8 cellular contexts compared by ENCODE assay signal in the genomic region with DNA sequence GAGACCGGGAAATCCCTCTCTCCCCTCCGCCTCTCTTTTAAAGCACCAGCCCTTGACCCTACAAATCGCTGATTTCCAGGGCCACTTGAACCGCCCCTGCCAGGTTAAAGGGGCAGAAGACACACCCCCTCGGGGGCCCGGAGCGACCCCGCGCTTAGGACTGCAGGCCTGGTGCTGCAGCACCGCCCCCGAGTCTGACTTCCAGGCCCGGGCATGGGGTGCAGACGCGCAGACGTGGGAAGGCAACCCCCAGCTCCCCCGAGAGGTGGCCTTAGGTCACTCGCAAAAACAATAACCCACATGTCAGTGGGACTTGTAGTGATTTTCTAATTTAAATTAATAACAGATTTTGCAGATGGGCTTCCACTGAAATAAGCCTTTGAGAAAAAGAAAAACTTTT. TPM values are rescaled to one million over a fixed set of nuclear protein-coding genes. Genes with fewer than 3 reads are reported as not detected.
A peak's percentile ranks its signal among the peaks of the same experiment; 100 is the strongest.
DNase-seq lines count a peak whose midpoint lies in the region; ATAC-seq and TF ChIP-seq lines count a peak whose summit lies in the region.
"Not testable (repeated sequence)": the region's sequence is repeated elsewhere in the genome, so short reads cannot be mapped to it uniquely, and the experiment has no call there.

No MANE protein-coding gene starts in this region.

- H3K27me3 ChIP-seq in Caco-2 (replicated peaks; ENCODE audit: control insufficient read depth, insufficient read depth, low read length), result not testable (repeated sequence)

- H3K4me1 ChIP-seq in Caco-2, result not testable (repeated sequence)

- POLR2A ChIA-PET in Caco-2 (lab: Charles Lee), result not testable (repeated sequence)

- not testable (repeated sequence) for H3K36me3 ChIP-seq in Caco-2 (ENCODE audit: control insufficient read depth, insufficient read depth, low read length)

- H3K9me3 ChIP-seq in Caco-2, result not testable (repeated sequence)

- not testable (repeated sequence) for TF ChIP-seq CTCF in Caco-2 (IDR thresholded peaks at IDR 0.05; ENCODE audit: insufficient read depth in 1 of 2, low read depth in 1 of 2, low read length in 1 of 2, severe bottlenecking in 1 of 2, unreplicated experiment in 1 of 2); LNCaP clone FGC (IDR thresholded peaks at IDR 0.05; ENCODE audit: control insufficient read depth, extremely low read depth, insufficient read depth); mesothelial cell of epicardium (IDR thresholded peaks at IDR 0.05; ENCODE audit: unreplicated experiment)

- intact Hi-C loops in Caco-2 (cut with micrococcal nuclease; ENCODE audit: unreplicated experiment); activated CD4-positive, alpha-beta T cell treated with anti-CD3 and anti-CD28 coated beads, Interleukin-2, amount 10 ng/mL, durations not matched to agents 24 days and 14 days (cut with micrococcal nuclease): not testable (repeated sequence)

- H3K27me3 Mint-ChIP-seq in Caco-2 (ENCODE audit: insufficient read depth, unreplicated experiment); activated CD4-positive, alpha-beta T cell treated with anti-CD3 and anti-CD28 coated beads, Interleukin-2, amount 10 ng/mL, durations not matched to agents 24 days and 14 days; central memory CD8-positive, alpha-beta T cell; mesothelial cell of epicardium (ENCODE audit: low read depth); stimulated activated naive CD8-positive, alpha-beta T cell treated with anti-CD3 and anti-CD28 coated beads, Interleukin-15, amount 100 ng/mL, for 72 hours: not testable (repeated sequence)

- H3K27ac Mint-ChIP-seq in Caco-2 (ENCODE audit: unreplicated experiment), result peak overlapping the region; percentile 38
- H3K27ac Mint-ChIP-seq in activated CD4-positive, alpha-beta T cell treated with anti-CD3 and anti-CD28 coated beads, Interleukin-2, amount 10 ng/mL, durations not matched to agents 24 days and 14 days; mesothelial cell of epicardium; stimulated activated naive CD8-positive, alpha-beta T cell treated with anti-CD3 and anti-CD28 coated beads, Interleukin-15, amount 100 ng/mL, for 72 hours: not testable (repeated sequence)
- H3K27ac Mint-ChIP-seq in central memory CD8-positive, alpha-beta T cell (ENCODE audit: low read depth), result peak overlapping the region; percentile 73

- CTCF ChIA-PET in Caco-2 (lab: Charles Lee), result not testable (repeated sequence)

- DNase-seq in Caco-2; LNCaP clone FGC (ENCODE audit: low read depth); activated CD4-positive, alpha-beta T cell treated with anti-CD3 and anti-CD28 coated beads, Interleukin-2, amount 10 ng/mL, durations not matched to agents 24 days and 14 days; central memory CD8-positive, alpha-beta T cell (ENCODE audit: low spot score in 2 of 2); mesothelial cell of epicardium (ENCODE audit: low spot score in 2 of 2, unreplicated experiment in 2 of 2); stimulated activated naive CD8-positive, alpha-beta T cell treated with anti-CD3 and anti-CD28 coated beads, Interleukin-15, amount 100 ng/mL, for 72 hours: not testable (repeated sequence)

- H3K9me3 Mint-ChIP-seq in Caco-2 (ENCODE audit: unreplicated experiment); activated CD4-positive, alpha-beta T cell treated with anti-CD3 and anti-CD28 coated beads, Interleukin-2, amount 10 ng/mL, durations not matched to agents 24 days and 14 days; central memory CD8-positive, alpha-beta T cell; mesothelial cell of epicardium; stimulated activated naive CD8-positive, alpha-beta T cell treated with anti-CD3 and anti-CD28 coated beads, Interleukin-15, amount 100 ng/mL, for 72 hours: not testable (repeated sequence)

- H3K4me3 ChIP-seq in Caco-2 (ENCODE audit: low read depth, low read length), result not testable (repeated sequence)
- peak overlapping the region; percentile 60 for H3K4me3 ChIP-seq in LNCaP clone FGC (ENCODE audit: low read depth, low read length)

- not testable (repeated sequence) for BruUV-seq in Caco-2 (replicated peaks; lab: Mats Ljungman, UMichigan)

- not testable (repeated sequence) for H3K36me3 Mint-ChIP-seq in Caco-2 (ENCODE audit: insufficient read depth, unreplicated experiment); activated CD4-positive, alpha-beta T cell treated with anti-CD3 and anti-CD28 coated beads, Interleukin-2, amount 10 ng/mL, durations not matched to agents 24 days and 14 days (ENCODE audit: low read depth); central memory CD8-positive, alpha-beta T cell (ENCODE audit: insufficient read depth); mesothelial cell of epicardium

- peak; percentile 19 for ATAC-seq in GM19463 (IDR thresholded peaks at IDR 0.05; ENCODE audit: unreplicated experiment)
- ATAC-seq in HG02884 (IDR thresholded peaks at IDR 0.05; ENCODE audit: unreplicated experiment), result peak; percentile 18
- not testable (repeated sequence) for ATAC-seq in central memory CD8-positive, alpha-beta T cell (replicated peaks; ENCODE audit: extremely low read depth, poor library complexity, severe bottlenecking)
- ATAC-seq in stimulated activated naive CD8-positive, alpha-beta T cell treated with anti-CD3 and anti-CD28 coated beads, Interleukin-15, amount 100 ng/mL, for 72 hours, result peak; percentile 37

- peak overlapping the region; percentile 87 for H3K4me3 Mint-ChIP-seq in Caco-2 (ENCODE audit: unreplicated experiment)
- peak overlapping the region; percentile 99 for H3K4me3 Mint-ChIP-seq in activated CD4-positive, alpha-beta T cell treated with anti-CD3 and anti-CD28 coated beads, Interleukin-2, amount 10 ng/mL, durations not matched to agents 24 days and 14 days
- H3K4me3 Mint-ChIP-seq in central memory CD8-positive, alpha-beta T cell, result peak overlapping the region; percentile 97
- peak overlapping the region; percentile 96 for H3K4me3 Mint-ChIP-seq in mesothelial cell of epicardium
- peak overlapping the region in 1 of 2 donors; percentile 97 for H3K4me3 Mint-ChIP-seq in stimulated activated naive CD8-positive, alpha-beta T cell treated with anti-CD3 and anti-CD28 coated beads, Interleukin-15, amount 100 ng/mL, for 72 hours

- H3K4me1 Mint-ChIP-seq in Caco-2 (ENCODE audit: low read depth, unreplicated experiment); activated CD4-positive, alpha-beta T cell treated with anti-CD3 and anti-CD28 coated beads, Interleukin-2, amount 10 ng/mL, durations not matched to agents 24 days and 14 days; central memory CD8-positive, alpha-beta T cell; mesothelial cell of epicardium; stimulated activated naive CD8-positive, alpha-beta T cell treated with anti-CD3 and anti-CD28 coated beads, Interleukin-15, amount 100 ng/mL, for 72 hours: not testable (repeated sequence)

RNA-seq across cellular contexts. Expression of a gene that starts 0.3 kb away (rescaled TPM):
- total RNA-seq in Caco-2 (2022) (34.7 and 35.0 TPM in 2 replicates), mesothelial cell of epicardium (79.9 to 89.4 TPM (median 87.7 TPM) in 3 replicates)
- total RNA-seq in activated CD4-positive, alpha-beta T cell treated with anti-CD3 and anti-CD28 coated beads, Interleukin-2, amount 10 ng/mL, durations not matched to agents 24 days and 14 days, result 23.2 and 26.3 TPM in 2 replicates
